ENCODE assay signal across 1 cellular context in the genomic region with DNA sequence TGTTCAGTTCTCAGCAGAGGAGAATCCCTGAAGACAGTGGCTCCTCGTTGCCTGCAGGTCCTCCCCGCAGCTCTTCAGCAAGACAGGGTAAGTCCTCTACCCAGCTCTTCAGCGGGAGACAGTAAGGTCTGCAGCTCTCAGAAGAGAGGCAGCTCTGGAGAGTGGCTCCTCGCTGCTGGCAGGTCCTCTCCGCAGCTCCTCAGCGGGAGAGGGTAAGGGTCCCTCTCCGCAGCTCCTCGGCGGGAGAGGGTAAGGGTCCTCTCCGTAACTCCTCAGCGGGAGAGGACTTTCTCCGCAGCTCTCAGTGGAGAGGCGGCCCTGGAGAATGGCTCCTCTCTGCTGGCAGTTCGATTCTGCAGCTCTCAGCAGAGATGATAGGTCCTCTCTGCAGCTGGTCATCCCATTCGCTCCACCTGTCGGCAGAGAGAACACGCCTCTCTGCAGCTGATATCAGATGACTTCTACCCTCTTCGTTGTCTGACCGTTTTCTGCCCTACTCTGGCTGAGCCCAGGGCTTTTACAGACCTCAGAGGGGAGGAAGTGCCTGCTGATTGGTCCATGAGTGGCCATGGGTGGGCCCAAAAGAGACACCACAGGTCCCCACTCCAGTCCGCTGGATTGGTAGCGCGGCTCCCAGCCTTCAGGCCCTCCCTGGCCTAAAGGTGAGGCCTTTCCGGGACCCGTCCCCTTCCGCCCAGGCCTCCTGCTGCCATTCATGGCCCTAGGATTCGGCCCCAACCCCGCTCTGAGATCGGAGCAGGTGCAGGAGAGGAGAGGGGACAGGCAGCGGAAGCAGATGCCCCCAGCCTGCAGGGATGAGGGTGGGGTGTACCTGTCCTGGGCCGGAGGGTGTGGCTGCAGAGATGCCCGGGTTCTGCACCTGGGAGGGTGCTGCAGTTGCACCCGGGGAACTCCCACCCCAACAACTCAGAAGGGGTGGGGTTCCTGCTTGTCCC.
TF ChIP-seq lines count a peak whose summit lies in the region.

No MANE protein-coding gene starts in this region.

TF ChIP-seq in HepG2, 621 proteins besides CTCF, POLR2A, EP300 and RAD21 (continued from another document and continues in another):
- TF ChIP-seq THYN1 (CRISPR knock-in tag; IDR thresholded peaks at IDR 0.05; ENCODE audit: borderline replicate concordance, low read depth) (no peak), SIN3B (IDR thresholded peaks at IDR 0.05; ENCODE audit: low read length) (no peak), TBP (CRISPR knock-in tag; IDR thresholded peaks at IDR 0.05) (no peak), ZNF766 (CRISPR knock-in tag; IDR thresholded peaks at IDR 0.05; ENCODE audit: borderline replicate concordance) (no peak), REPIN1 (CRISPR knock-in tag; IDR thresholded peaks at IDR 0.05; ENCODE audit: borderline replicate concordance, low read depth) (no peak; the same call in 1 of the 2 replicates), PITX1 (CRISPR knock-in tag; IDR thresholded peaks at IDR 0.05) (no peak; the same call in 1 of the 2 replicates), ADNP (CRISPR knock-in tag; IDR thresholded peaks at IDR 0.05) (no peak), ZNF550 (CRISPR knock-in tag; IDR thresholded peaks at IDR 0.05; ENCODE audit: borderline replicate concordance) (no peak), ZNF282 (IDR thresholded peaks at IDR 0.05; ENCODE audit: partially characterized antibody) (no peak), ARHGAP35 (CRISPR knock-in tag; IDR thresholded peaks at IDR 0.05; ENCODE audit: borderline replicate concordance) (no peak), ZNF207 (IDR thresholded peaks at IDR 0.05; ENCODE audit: borderline replicate concordance) (no peak), WIZ (CRISPR knock-in tag; IDR thresholded peaks at IDR 0.05) (peak; percentile 89; the same call in 1 of the 2 replicates), SAP130 (CRISPR knock-in tag; IDR thresholded peaks at IDR 0.05; ENCODE audit: low read depth) (peak; percentile 90), IKZF1 (IDR thresholded peaks at IDR 0.05) (no peak), ERF (CRISPR knock-in tag; IDR thresholded peaks at IDR 0.05) (peak; percentile 56; the same call in 1 of the 2 replicates), MAFF (IDR thresholded peaks at IDR 0.05; ENCODE audit: low read depth, low read length) (peak; percentile 27; the same call in 1 of the 2 replicates), RNF2 (conservative IDR thresholded peaks at IDR 0.05; ENCODE audit: low read depth) (no peak; the same call in 1 of the 2 replicates), HMG20A (CRISPR knock-in tag; IDR thresholded peaks at IDR 0.05; ENCODE audit: borderline replicate concordance) (no peak), STAG1 (CRISPR knock-in tag; IDR thresholded peaks at IDR 0.05) (0 out of 2 replicates have a peak, but pooled peaks have one; percentile 3), NFYB (CRISPR knock-in tag; IDR thresholded peaks at IDR 0.05) (peak; percentile 77), CREB1 (IDR thresholded peaks at IDR 0.05) (no peak), CREB1 (CRISPR knock-in tag; IDR thresholded peaks at IDR 0.05) (no peak), JARID2 (CRISPR knock-in tag; IDR thresholded peaks at IDR 0.05; ENCODE audit: insufficient replicate concordance) (no peak), FOXP1 (IDR thresholded peaks at IDR 0.05) (no peak), FOXP1 (CRISPR knock-in tag; IDR thresholded peaks at IDR 0.05) (no peak), NR2C2 (CRISPR knock-in tag; IDR thresholded peaks at IDR 0.05; ENCODE audit: borderline replicate concordance) (no peak; the same call in 1 of the 2 replicates), MLLT10 (CRISPR knock-in tag; IDR thresholded peaks at IDR 0.05) (no peak), KDM4B (CRISPR knock-in tag; IDR thresholded peaks at IDR 0.05) (no peak), ZNF75D (CRISPR knock-in tag; IDR thresholded peaks at IDR 0.05; ENCODE audit: borderline replicate concordance) (no peak), HDAC2 (CRISPR knock-in tag; IDR thresholded peaks at IDR 0.05) (0 out of 2 replicates have a peak, but pooled peaks have one; percentile 40), ESRRA (CRISPR knock-in tag; IDR thresholded peaks at IDR 0.05; ENCODE audit: low read depth) (no peak; the same call in 1 of the 2 replicates), ZNF235 (CRISPR knock-in tag; IDR thresholded peaks at IDR 0.05; ENCODE audit: borderline replicate concordance) (peak; percentile 47; the same call in 1 of the 2 replicates), MED8 (CRISPR knock-in tag; IDR thresholded peaks at IDR 0.05; ENCODE audit: insufficient replicate concordance) (no peak)
- TF ChIP-seq, protein P1, sequence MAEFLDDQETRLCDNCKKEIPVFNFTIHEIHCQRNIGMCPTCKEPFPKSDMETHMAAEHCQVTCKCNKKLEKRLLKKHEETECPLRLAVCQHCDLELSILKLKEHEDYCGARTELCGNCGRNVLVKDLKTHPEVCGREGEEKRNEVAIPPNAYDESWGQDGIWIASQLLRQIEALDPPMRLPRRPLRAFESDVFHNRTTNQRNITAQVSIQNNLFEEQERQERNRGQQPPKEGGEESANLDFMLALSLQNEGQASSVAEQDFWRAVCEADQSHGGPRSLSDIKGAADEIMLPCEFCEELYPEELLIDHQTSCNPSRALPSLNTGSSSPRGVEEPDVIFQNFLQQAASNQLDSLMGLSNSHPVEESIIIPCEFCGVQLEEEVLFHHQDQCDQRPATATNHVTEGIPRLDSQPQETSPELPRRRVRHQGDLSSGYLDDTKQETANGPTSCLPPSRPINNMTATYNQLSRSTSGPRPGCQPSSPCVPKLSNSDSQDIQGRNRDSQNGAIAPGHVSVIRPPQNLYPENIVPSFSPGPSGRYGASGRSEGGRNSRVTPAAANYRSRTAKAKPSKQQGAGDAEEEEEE (CRISPR knock-in tag; IDR thresholded peaks at IDR 0.05; ENCODE audit: borderline replicate concordance) = no peak
- TF ChIP-seq, protein P2, sequence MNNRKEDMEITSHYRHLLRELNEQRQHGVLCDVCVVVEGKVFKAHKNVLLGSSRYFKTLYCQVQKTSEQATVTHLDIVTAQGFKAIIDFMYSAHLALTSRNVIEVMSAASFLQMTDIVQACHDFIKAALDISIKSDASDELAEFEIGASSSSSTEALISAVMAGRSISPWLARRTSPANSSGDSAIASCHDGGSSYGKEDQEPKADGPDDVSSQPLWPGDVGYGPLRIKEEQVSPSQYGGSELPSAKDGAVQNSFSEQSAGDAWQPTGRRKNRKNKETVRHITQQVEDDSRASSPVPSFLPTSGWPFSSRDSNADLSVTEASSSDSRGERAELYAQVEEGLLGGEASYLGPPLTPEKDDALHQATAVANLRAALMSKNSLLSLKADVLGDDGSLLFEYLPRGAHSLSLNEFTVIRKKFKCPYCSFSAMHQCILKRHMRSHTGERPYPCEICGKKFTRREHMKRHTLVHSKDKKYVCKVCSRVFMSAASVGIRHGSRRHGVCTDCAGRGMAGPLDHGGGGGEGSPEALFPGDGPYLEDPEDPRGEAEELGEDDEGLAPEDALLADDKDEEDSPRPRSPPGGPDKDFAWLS (CRISPR knock-in tag; IDR thresholded peaks at IDR 0.05; ENCODE audit: borderline replicate concordance) = no peak
- TF ChIP-seq, protein P3, sequence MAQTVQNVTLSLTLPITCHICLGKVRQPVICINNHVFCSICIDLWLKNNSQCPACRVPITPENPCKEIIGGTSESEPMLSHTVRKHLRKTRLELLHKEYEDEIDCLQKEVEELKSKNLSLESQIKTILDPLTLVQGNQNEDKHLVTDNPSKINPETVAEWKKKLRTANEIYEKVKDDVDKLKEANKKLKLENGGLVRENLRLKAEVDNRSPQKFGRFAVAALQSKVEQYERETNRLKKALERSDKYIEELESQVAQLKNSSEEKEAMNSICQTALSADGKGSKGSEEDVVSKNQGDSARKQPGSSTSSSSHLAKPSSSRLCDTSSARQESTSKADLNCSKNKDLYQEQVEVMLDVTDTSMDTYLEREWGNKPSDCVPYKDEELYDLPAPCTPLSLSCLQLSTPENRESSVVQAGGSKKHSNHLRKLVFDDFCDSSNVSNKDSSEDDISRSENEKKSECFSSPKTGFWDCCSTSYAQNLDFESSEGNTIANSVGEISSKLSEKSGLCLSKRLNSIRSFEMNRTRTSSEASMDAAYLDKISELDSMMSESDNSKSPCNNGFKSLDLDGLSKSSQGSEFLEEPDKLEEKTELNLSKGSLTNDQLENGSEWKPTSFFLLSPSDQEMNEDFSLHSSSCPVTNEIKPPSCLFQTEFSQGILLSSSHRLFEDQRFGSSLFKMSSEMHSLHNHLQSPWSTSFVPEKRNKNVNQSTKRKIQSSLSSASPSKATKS (CRISPR knock-in tag; IDR thresholded peaks at IDR 0.05) = no peak
- TF ChIP-seq, protein P4, sequence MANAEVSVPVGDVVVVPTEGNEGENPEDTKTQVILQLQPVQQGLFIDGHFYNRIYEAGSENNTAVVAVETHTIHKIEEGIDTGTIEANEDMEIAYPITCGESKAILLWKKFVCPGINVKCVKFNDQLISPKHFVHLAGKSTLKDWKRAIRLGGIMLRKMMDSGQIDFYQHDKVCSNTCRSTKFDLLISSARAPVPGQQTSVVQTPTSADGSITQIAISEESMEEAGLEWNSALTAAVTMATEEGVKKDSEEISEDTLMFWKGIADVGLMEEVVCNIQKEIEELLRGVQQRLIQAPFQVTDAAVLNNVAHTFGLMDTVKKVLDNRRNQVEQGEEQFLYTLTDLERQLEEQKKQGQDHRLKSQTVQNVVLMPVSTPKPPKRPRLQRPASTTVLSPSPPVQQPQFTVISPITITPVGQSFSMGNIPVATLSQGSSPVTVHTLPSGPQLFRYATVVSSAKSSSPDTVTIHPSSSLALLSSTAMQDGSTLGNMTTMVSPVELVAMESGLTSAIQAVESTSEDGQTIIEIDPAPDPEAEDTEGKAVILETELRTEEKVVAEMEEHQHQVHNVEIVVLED (CRISPR knock-in tag; IDR thresholded peaks at IDR 0.05; ENCODE audit: borderline replicate concordance) = peak; percentile 37; the same call in 1 of the 2 replicates
- TF ChIP-seq, protein P5, sequence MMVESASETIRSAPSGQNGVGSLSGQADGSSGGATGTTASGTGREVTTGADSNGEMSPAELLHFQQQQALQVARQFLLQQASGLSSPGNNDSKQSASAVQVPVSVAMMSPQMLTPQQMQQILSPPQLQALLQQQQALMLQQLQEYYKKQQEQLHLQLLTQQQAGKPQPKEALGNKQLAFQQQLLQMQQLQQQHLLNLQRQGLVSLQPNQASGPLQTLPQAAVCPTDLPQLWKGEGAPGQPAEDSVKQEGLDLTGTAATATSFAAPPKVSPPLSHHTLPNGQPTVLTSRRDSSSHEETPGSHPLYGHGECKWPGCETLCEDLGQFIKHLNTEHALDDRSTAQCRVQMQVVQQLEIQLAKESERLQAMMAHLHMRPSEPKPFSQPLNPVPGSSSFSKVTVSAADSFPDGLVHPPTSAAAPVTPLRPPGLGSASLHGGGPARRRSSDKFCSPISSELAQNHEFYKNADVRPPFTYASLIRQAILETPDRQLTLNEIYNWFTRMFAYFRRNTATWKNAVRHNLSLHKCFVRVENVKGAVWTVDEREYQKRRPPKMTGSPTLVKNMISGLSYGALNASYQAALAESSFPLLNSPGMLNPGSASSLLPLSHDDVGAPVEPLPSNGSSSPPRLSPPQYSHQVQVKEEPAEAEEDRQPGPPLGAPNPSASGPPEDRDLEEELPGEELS (CRISPR knock-in tag; IDR thresholded peaks at IDR 0.05) = peak; percentile 26
- TF ChIP-seq, protein P6, sequence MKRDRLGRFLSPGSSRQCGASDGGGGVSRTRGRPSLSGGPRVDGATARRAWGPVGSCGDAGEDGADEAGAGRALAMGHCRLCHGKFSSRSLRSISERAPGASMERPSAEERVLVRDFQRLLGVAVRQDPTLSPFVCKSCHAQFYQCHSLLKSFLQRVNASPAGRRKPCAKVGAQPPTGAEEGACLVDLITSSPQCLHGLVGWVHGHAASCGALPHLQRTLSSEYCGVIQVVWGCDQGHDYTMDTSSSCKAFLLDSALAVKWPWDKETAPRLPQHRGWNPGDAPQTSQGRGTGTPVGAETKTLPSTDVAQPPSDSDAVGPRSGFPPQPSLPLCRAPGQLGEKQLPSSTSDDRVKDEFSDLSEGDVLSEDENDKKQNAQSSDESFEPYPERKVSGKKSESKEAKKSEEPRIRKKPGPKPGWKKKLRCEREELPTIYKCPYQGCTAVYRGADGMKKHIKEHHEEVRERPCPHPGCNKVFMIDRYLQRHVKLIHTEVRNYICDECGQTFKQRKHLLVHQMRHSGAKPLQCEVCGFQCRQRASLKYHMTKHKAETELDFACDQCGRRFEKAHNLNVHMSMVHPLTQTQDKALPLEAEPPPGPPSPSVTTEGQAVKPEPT (CRISPR knock-in tag; IDR thresholded peaks at IDR 0.05; ENCODE audit: low read depth) = peak; percentile 22; the same call in 1 of the 2 replicates
- TF ChIP-seq, protein P7, sequence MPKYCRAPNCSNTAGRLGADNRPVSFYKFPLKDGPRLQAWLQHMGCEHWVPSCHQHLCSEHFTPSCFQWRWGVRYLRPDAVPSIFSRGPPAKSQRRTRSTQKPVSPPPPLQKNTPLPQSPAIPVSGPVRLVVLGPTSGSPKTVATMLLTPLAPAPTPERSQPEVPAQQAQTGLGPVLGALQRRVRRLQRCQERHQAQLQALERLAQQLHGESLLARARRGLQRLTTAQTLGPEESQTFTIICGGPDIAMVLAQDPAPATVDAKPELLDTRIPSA (CRISPR knock-in tag; IDR thresholded peaks at IDR 0.05; ENCODE audit: borderline replicate concordance) = 0 out of 2 replicates have a peak, but pooled peaks have one; percentile 70
- TF ChIP-seq, protein P8, sequence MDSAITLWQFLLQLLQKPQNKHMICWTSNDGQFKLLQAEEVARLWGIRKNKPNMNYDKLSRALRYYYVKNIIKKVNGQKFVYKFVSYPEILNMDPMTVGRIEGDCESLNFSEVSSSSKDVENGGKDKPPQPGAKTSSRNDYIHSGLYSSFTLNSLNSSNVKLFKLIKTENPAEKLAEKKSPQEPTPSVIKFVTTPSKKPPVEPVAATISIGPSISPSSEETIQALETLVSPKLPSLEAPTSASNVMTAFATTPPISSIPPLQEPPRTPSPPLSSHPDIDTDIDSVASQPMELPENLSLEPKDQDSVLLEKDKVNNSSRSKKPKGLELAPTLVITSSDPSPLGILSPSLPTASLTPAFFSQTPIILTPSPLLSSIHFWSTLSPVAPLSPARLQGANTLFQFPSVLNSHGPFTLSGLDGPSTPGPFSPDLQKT (CRISPR knock-in tag; IDR thresholded peaks at IDR 0.05; ENCODE audit: borderline replicate concordance) = no peak
- TF ChIP-seq, protein P9, sequence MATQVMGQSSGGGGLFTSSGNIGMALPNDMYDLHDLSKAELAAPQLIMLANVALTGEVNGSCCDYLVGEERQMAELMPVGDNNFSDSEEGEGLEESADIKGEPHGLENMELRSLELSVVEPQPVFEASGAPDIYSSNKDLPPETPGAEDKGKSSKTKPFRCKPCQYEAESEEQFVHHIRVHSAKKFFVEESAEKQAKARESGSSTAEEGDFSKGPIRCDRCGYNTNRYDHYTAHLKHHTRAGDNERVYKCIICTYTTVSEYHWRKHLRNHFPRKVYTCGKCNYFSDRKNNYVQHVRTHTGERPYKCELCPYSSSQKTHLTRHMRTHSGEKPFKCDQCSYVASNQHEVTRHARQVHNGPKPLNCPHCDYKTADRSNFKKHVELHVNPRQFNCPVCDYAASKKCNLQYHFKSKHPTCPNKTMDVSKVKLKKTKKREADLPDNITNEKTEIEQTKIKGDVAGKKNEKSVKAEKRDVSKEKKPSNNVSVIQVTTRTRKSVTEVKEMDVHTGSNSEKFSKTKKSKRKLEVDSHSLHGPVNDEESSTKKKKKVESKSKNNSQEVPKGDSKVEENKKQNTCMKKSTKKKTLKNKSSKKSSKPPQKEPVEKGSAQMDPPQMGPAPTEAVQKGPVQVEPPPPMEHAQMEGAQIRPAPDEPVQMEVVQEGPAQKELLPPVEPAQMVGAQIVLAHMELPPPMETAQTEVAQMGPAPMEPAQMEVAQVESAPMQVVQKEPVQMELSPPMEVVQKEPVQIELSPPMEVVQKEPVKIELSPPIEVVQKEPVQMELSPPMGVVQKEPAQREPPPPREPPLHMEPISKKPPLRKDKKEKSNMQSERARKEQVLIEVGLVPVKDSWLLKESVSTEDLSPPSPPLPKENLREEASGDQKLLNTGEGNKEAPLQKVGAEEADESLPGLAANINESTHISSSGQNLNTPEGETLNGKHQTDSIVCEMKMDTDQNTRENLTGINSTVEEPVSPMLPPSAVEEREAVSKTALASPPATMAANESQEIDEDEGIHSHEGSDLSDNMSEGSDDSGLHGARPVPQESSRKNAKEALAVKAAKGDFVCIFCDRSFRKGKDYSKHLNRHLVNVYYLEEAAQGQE (IDR thresholded peaks at IDR 0.05; ENCODE audit: borderline replicate concordance in 1 of 2, low read depth in 1 of 2, low read length in 2 of 2) = no peak; a peak in 1 of 4 replicates
